In genomic region chr20:54995021-54995420, GRCh38 we compare ENCODE assay signal across 18 cellular contexts.
DNase-seq lines count a peak whose midpoint lies in the region; ATAC-seq lines count a peak whose summit lies in the region.
"Had no signal": no experiment of that assay in that cellular context is flagged by ENCODE, and none has a peak within 500 bp of the region (broad histone marks: within the 10 kb centered on the region; RNA-seq: fewer than 3 reads in every experiment).

No MANE protein-coding gene starts in this region.

- DNase-seq in Daoy (ENCODE audit: low read depth), result peak; percentile 25
- DNase-seq in NCI-H146 treated with DMSO at 0.1 percent for 48 hours (lab: John Stamatoyannopoulos, UW; ENCODE audit: unreplicated experiment), result peak; percentile 34
- peak; percentile 4 for DNase-seq in glomerular visceral epithelial cell (ENCODE audit: extremely low spot score)
- DNase-seq in retina, result peak; percentile 27
- DNase-seq in MV-4-11 (lab: John Stamatoyannopoulos, UW), result no peak
- DNase-seq in NCI-H2029 treated with DMSO at 0.1 percent for 48 hours (lab: John Stamatoyannopoulos, UW), result no peak
- DNase-seq: C1 segment of cervical spinal cord; CD8-positive, alpha-beta memory T cell; IMR-90; NCI-H1092 treated with DMSO at 0.1 percent for 48 hours; NCI-H1694 treated with DMSO at 0.1 percent for 48 hours; NCI-H2227 treated with DMSO at 0.1 percent for 48 hours; NCI-H510A treated with DMSO at 0.1 percent for 48 hours; OCI-M1; SHP77 treated with DMSO at 0.1 percent for 48 hours; SK-N-SH had no signal

- no peak for ATAC-seq in GM18858 (IDR thresholded peaks at IDR 0.05; ENCODE audit: unreplicated experiment)
- ATAC-seq in GM19452 (IDR thresholded peaks at IDR 0.05; ENCODE audit: unreplicated experiment), result no peak

Comparison
In these comparisons a context has a peak if more than half of its experiments do, and no peak if none do; other contexts are left out.
1. DNase-seq: peak in Daoy (single experiment), NCI-H146 treated with DMSO at 0.1 percent for 48 hours (single experiment), glomerular visceral epithelial cell (single experiment) and retina (single experiment); none in MV-4-11 (single experiment) and NCI-H2029 treated with DMSO at 0.1 percent for 48 hours (single experiment).